8 cellular contexts compared by ENCODE assay signal in the genomic region with DNA sequence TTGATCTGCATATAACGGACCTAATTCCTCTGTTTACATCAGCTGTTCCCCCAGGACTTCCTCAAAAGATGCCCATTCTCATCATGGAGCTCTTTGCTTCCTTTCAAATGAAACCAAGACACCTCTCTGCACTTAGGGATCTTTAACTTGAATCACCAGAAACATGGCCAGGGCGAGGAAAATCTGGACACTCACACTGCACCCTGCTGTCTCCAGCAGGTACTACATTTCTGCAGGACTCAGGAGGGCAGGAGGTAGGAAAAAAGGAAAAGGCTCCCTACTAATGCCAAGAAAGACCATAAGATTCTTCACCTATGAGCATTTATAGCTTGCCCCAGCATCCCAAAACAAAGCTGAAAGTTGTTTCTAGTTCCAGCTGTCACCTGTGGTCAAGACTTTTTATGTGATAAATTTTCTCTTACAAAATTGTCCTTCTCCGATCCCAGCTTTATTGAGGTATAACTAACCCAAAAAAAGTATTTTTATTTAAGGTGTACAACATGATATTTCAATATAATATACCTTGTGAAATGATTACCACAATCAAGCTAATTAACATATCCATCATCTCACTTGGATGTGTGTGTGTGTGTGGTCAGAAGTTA.
DNase-seq lines count a peak whose midpoint lies in the region; ATAC-seq and TF ChIP-seq lines count a peak whose summit lies in the region.

No MANE protein-coding gene starts in this region.

- dilution Hi-C loops in mammary epithelial cell (cut with HindIII; ENCODE audit: low sequenced_read_pairs), result no loop called here

- H3K79me2 ChIP-seq in PC-3 (ENCODE audit: low read length) (no peaks in the 10 kb centered on the region), mammary epithelial cell (ENCODE audit: insufficient read depth, low read length) (no peaks in the 10 kb centered on the region)

- TF ChIP-seq CTCF in BE2C (IDR thresholded peaks at IDR 0.05; ENCODE audit: low read depth, low read length), result peak; percentile 89
- TF ChIP-seq CTCF in GM13977 (IDR thresholded peaks at IDR 0.05; ENCODE audit: extremely low read depth, insufficient read depth, missing control alignments), result peak; percentile 69
- TF ChIP-seq CTCF in PC-3 (conservative IDR thresholded peaks at IDR 0.05; ENCODE audit: low read depth, low read length), result peak; percentile 76
- peak; percentile 79 to 83 for TF ChIP-seq CTCF in mammary epithelial cell (conservative IDR thresholded peaks at IDR 0.05 in 1 of 2, IDR thresholded peaks at IDR 0.05 in 1 of 2; ENCODE audit: extremely low read depth in 1 of 2, insufficient read depth in 1 of 2, low read depth in 1 of 2, low read length in 2 of 2)

- H2AFZ ChIP-seq in PC-3 (ENCODE audit: low read length) (no peak overlapping the region), mammary epithelial cell (ENCODE audit: low read depth, low read length) (no peak overlapping the region)

- intact Hi-C loops in PC-3 (cut with micrococcal nuclease), result loop anchor here (1.0 kb wide), 1 partner anchor 47 kb away; no protein-coding TSS in a partner anchor
- intact Hi-C loops in mammary epithelial cell (cut with micrococcal nuclease), result loop anchor here (1.0 to 5.0 kb wide), 2 partner anchors 386 to 487 kb away; no protein-coding TSS in a partner anchor

- H3K4me3 ChIP-seq in BE2C (ENCODE audit: low read depth, low read length) (no peak overlapping the region), PC-3 (ENCODE audit: low read length) (no peak overlapping the region), mammary epithelial cell (replicated peaks in 1 of 3; ENCODE audit: insufficient read depth in 1 of 3, low read depth in 2 of 3, low read length in 3 of 3) (no peak overlapping the region)

- H3K27ac ChIP-seq in PC-3 (ENCODE audit: low read length), result no peak overlapping the region
- no peak overlapping the region for H3K27ac ChIP-seq in mammary epithelial cell (ENCODE audit: insufficient read depth, low read depth, low read length)

- POLR2A ChIA-PET in PC-3 (lab: Charles Lee; ENCODE audit: unreplicated experiment), result no interaction called here

- BruUV-seq in PC-3 (replicated peaks; lab: Mats Ljungman, UMichigan) (no TSS peak), mammary epithelial cell (replicated peaks; lab: Mats Ljungman, UMichigan) (no TSS peak)

- H3F3A ChIP-seq in PC-3 (ENCODE audit: low read length, unreplicated experiment), result no peaks in the 10 kb centered on the region

- H3K27me3 ChIP-seq in BE2C (no peaks in the 10 kb centered on the region), PC-3 (ENCODE audit: low read length) (no peaks in the 10 kb centered on the region), mammary epithelial cell (ENCODE audit: insufficient read depth, low read length) (no peaks in the 10 kb centered on the region)

- DNase-seq in BE2C (peak; percentile 57), GM13977 (ENCODE audit: low spot score) (peak; percentile 48), PC-3 (peak; percentile 67), mammary epithelial cell (peak; percentile 39), kidney tubule cell (ENCODE audit: low spot score) (peak; percentile 55)
- DNase-seq in stimulated activated naive CD8-positive, alpha-beta T cell treated with anti-CD3 and anti-CD28 coated beads, Interleukin-15, Interleukin-2, amounts not matched to agents 100 U/mL and 50 U/mL, for 24 hours, result peak; percentile 23

- H3K9me3 ChIP-seq in BE2C, result no peaks in the 10 kb centered on the region
- no peaks in the 10 kb centered on the region for H3K9me3 ChIP-seq in PC-3 (ENCODE audit: low read length)
- no peaks in the 10 kb centered on the region for H3K9me3 ChIP-seq in mammary epithelial cell (replicated peaks; ENCODE audit: insufficient read depth, low read length)

- in situ Hi-C loops in GM13977 (cut with MboI; ENCODE audit: low pct_unique_long_range_greater_than_20kb, low sequenced_read_pairs, unreplicated experiment), result loop anchor here (25.0 kb wide), 1 partner anchor 496 kb away; no protein-coding TSS in a partner anchor
- in situ Hi-C loops in mammary epithelial cell (cut with MboI; ENCODE audit: low sequenced_read_pairs in 2 of 2), result loop anchor here in 1 of 2 donors (10.0 kb wide), 1 partner anchor 499 kb away; no protein-coding TSS in a partner anchor

- no peaks in the 10 kb centered on the region; the same call in 1 of the 2 replicates for H3K4me1 ChIP-seq in BE2C
- no peaks in the 10 kb centered on the region for H3K4me1 ChIP-seq in PC-3 (ENCODE audit: insufficient read depth, low read length)
- H3K4me1 ChIP-seq in mammary epithelial cell (ENCODE audit: insufficient read depth, low read length), result no peaks in the 10 kb centered on the region

- CTCF ChIA-PET in PC-3 (lab: Charles Lee) (interaction anchor here (0.6 to 0.7 kb wide), 5 partner anchors 11 to 578 kb away, joined by 3 to 7 read pairs (median 3); no protein-coding TSS in a partner anchor), mammary epithelial cell (lab: Charles Lee; ENCODE audit: low non-redundant PET) (interaction anchor here (0.6 kb wide), 1 partner anchor 485 kb away, joined by 5 read pairs; no protein-coding TSS in a partner anchor)

- 59% methylated on average over 3 of the region's 3 CpGs for WGBS in mammary epithelial cell (ENCODE audit: low coverage, missing lambda C conversion rate)

- no peak overlapping the region for H3K4me2 ChIP-seq in PC-3 (ENCODE audit: low read length)
- no peak overlapping the region for H3K4me2 ChIP-seq in mammary epithelial cell (ENCODE audit: insufficient read depth, low read depth, low read length)

- H3K36me3 ChIP-seq in BE2C (no peaks in the 10 kb centered on the region), PC-3 (ENCODE audit: low read depth, low read length) (no peaks in the 10 kb centered on the region), mammary epithelial cell (ENCODE audit: insufficient read depth, low read length) (no peaks in the 10 kb centered on the region)

- ATAC-seq in PC-3 (peak; percentile 76), HG03025 (IDR thresholded peaks at IDR 0.05; ENCODE audit: low FRiP score, unreplicated experiment) (no peak), HG02852 (IDR thresholded peaks at IDR 0.05; ENCODE audit: unreplicated experiment) (no peak)
- no peak for ATAC-seq in stimulated activated naive CD8-positive, alpha-beta T cell treated with anti-CD3 and anti-CD28 coated beads, Interleukin-15, Interleukin-2, amounts not matched to agents 100 U/mL and 50 U/mL, for 24 hours

- no peaks in the 10 kb centered on the region for H3K9me2 ChIP-seq in PC-3 (replicated peaks; ENCODE audit: low read length)

- no peaks in the 10 kb centered on the region for H4K20me1 ChIP-seq in PC-3 (ENCODE audit: low read length)
- H4K20me1 ChIP-seq in mammary epithelial cell (ENCODE audit: insufficient read depth, low read length), result no peaks in the 10 kb centered on the region

- H3K9ac ChIP-seq in PC-3 (ENCODE audit: low read length) (no peak overlapping the region), mammary epithelial cell (ENCODE audit: insufficient read depth, low read length) (no peak overlapping the region)
